Comparison of ENCODE assay signal across 25 cellular contexts in the genomic region with DNA sequence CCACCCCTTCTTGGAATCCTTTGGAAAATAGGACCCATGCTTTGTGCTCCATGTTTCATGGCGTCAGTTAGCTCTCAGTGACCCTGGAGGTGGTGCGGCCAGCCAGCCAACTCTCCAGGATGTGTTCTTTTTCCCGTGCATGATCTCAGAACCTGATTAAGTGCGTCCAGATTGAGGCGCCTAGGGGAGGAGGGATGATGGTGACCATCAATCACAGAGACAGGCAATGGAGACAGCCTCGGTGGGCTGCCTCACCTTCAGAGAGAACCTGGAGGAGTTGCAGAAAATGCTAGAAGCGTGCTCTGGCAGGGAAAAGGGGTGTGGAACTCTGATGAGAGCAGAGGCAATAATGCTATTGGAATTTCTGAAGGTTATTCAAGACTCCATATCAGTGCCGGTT. TPM values are rescaled to one million over a fixed set of nuclear protein-coding genes. Genes with fewer than 3 reads are reported as not detected.
"Had no signal": no experiment of that assay in that cellular context is flagged by ENCODE, and none has a peak within 500 bp of the region (broad histone marks: within the 10 kb centered on the region; RNA-seq: fewer than 3 reads in every experiment).

No MANE protein-coding gene starts in this region.

- H3K36me3 Mint-ChIP-seq: natural killer cell, neural progenitor cell had no signal

- H3K27me3 ChIP-seq: hepatocyte, neural progenitor cell, right atrium auricular region, stomach, thyroid gland had no signal

- H3K27ac Mint-ChIP-seq: natural killer cell, neural progenitor cell had no signal

- H3K4me2 ChIP-seq: hepatocyte, neural progenitor cell, smooth muscle cell had no signal

- ATAC-seq: gastroesophageal sphincter, heart left ventricle, left cardiac atrium, left ventricle myocardium superior, lower lobe of right lung, natural killer cell had no signal

- H3K4me3 ChIP-seq: dorsolateral prefrontal cortex, gastroesophageal sphincter, heart left ventricle, hepatocyte, lower lobe of right lung, neural progenitor cell, prostate gland, right atrium auricular region, smooth muscle cell, stomach, thyroid gland had no signal

- H3K4me1 ChIP-seq: gastroesophageal sphincter, heart left ventricle, lower lobe of right lung, neural progenitor cell, prostate gland, right atrium auricular region, stomach, thyroid gland had no signal

- H3K9ac ChIP-seq: neural progenitor cell had no signal

- H3K4me1 Mint-ChIP-seq: natural killer cell, neural progenitor cell had no signal

- DNase-seq: dorsolateral prefrontal cortex; effector CD4-positive, alpha-beta T cell; foreskin fibroblast; heart left ventricle; left cardiac atrium; left ventricle myocardium superior; lower lobe of right lung; natural killer cell; stimulated activated CD4-positive, alpha-beta T cell treated with anti-CD3 and anti-CD28 coated beads, Interleukin-12 subunit alpha, Interleukin-12 subunit beta, amount 100 ng/mL, for 4 hours; stimulated activated CD4-positive, alpha-beta T cell treated with anti-CD3 and anti-CD28 coated beads, Interleukin-1b, Interleukin-23, amount 100 ng/mL, for 48 hours; stimulated activated CD4-positive, alpha-beta T cell treated with anti-CD3 and anti-CD28 coated beads, Interleukin-4, amount 100 ng/mL, for 1 hour; stimulated activated CD8-positive, alpha-beta memory T cell treated with anti-CD3 and anti-CD28 coated beads, Interleukin-4, amount 100 ng/mL, for 48 hours; stimulated activated naive CD4-positive, alpha-beta T cell treated with Interleukin-2 at 50 U/mL for 16 hours; stomach; thyroid gland; trophoblast cell had no signal

- H3K79me2 ChIP-seq: hepatocyte had no signal

- H3K4me3 Mint-ChIP-seq: natural killer cell had no signal

- H3K9me3 Mint-ChIP-seq: neural progenitor cell had no signal

- FAIRE-seq: colon, islet of Langerhans had no signal

- H2AFZ ChIP-seq: hepatocyte, neural progenitor cell had no signal

- H3K9me3 ChIP-seq: gastroesophageal sphincter, lower lobe of right lung, prostate gland, right atrium auricular region, thyroid gland had no signal

- H3K36me3 ChIP-seq: gastroesophageal sphincter, heart left ventricle, lower lobe of right lung, neural progenitor cell, prostate gland, right atrium auricular region, stomach, thyroid gland had no signal

- H3K27ac ChIP-seq: dorsolateral prefrontal cortex, gastroesophageal sphincter, heart left ventricle, hepatocyte, lower lobe of right lung, neural progenitor cell, prostate gland, right atrium auricular region, stomach, thyroid gland had no signal

RNA-seq across cellular contexts. Expression of gene IGF1, which starts 53.1 kb away (rescaled TPM):
- total RNA-seq: mononuclear cell had no signal
